1 cellular context compared by ENCODE assay signal in the genomic region with DNA sequence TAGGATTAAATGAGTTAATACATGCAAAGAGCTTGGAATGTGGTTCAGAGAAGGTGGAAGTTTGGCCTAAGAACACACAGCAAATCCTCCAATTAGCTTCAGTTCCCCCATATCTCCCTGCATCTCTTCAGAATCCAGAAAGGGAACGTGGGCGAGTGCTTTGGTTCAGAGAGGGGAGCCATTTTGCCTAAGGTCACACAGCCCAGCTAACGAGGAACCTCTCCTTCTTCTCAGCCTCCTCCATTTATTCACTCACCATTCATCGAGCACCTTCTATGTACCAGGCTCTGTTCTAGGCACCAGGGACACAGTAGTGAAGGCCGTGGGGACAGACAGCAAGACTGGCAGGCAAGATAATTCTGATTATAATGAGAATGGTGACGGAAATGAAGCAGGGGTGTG.
TF ChIP-seq lines count a peak whose summit lies in the region.

No MANE protein-coding gene starts in this region.

TF ChIP-seq in HepG2, 621 proteins besides CTCF, POLR2A, EP300 and RAD21 (continues in another document):
- TF ChIP-seq PPARG (CRISPR knock-in tag; conservative IDR thresholded peaks at IDR 0.05) (no peak), REL (CRISPR knock-in tag; conservative IDR thresholded peaks at IDR 0.05) (0 out of 2 replicates have a peak, but pooled peaks have one; percentile 23), ZNF788 (CRISPR knock-in tag; IDR thresholded peaks at IDR 0.05; ENCODE audit: borderline replicate concordance) (no peak), THAP11 (CRISPR knock-in tag; IDR thresholded peaks at IDR 0.05) (no peak), ZFP36 (IDR thresholded peaks at IDR 0.05; ENCODE audit: borderline replicate concordance, low read depth, low read length, partially characterized antibody) (peak; percentile 60), TSC22D2 (CRISPR knock-in tag; IDR thresholded peaks at IDR 0.05; ENCODE audit: borderline replicate concordance) (0 out of 2 replicates have a peak, but pooled peaks have one; percentile 17), KDM6A (CRISPR knock-in tag; IDR thresholded peaks at IDR 0.05; ENCODE audit: low read depth) (0 out of 2 replicates have a peak, but pooled peaks have one; percentile 25), PRMT3 (CRISPR knock-in tag; IDR thresholded peaks at IDR 0.05; ENCODE audit: borderline replicate concordance, low read depth) (no peak), AGO2 (optimal IDR thresholded peaks at IDR 0.05; ENCODE audit: low read depth, low read length) (no peak), ZFP36L1 (CRISPR knock-in tag; IDR thresholded peaks at IDR 0.05) (no peak), ZMYM3 (CRISPR knock-in tag; IDR thresholded peaks at IDR 0.05) (peak; percentile 96), TARDBP (CRISPR knock-in tag; IDR thresholded peaks at IDR 0.05) (no peak), GTF2F1 (IDR thresholded peaks at IDR 0.05; ENCODE audit: low read length) (no peak), ZNF660 (CRISPR knock-in tag; IDR thresholded peaks at IDR 0.05; ENCODE audit: borderline replicate concordance, low read depth) (no peak), ZEB1 (IDR thresholded peaks at IDR 0.05; ENCODE audit: insufficient replicate concordance, low read depth) (no peak), KMT2B (CRISPR knock-in tag; IDR thresholded peaks at IDR 0.05) (no peak), JUNB (CRISPR knock-in tag; IDR thresholded peaks at IDR 0.05; ENCODE audit: borderline replicate concordance) (no peak), CENPX (CRISPR knock-in tag; IDR thresholded peaks at IDR 0.05) (no peak), MAFK (conservative IDR thresholded peaks at IDR 0.05 in 1 of 2, IDR thresholded peaks at IDR 0.05 in 1 of 2; ENCODE audit: low read length in 2 of 2) (no peak), ZNF558 (CRISPR knock-in tag; IDR thresholded peaks at IDR 0.05; ENCODE audit: borderline replicate concordance) (no peak), FOSL1 (CRISPR knock-in tag; IDR thresholded peaks at IDR 0.05; ENCODE audit: borderline replicate concordance) (no peak), ZNF160 (CRISPR knock-in tag; IDR thresholded peaks at IDR 0.05) (no peak), YY1 (IDR thresholded peaks at IDR 0.05; ENCODE audit: insufficient read depth, insufficient replicate concordance, low read depth, low read length) (no peak), RBFOX2 (IDR thresholded peaks at IDR 0.05; ENCODE audit: low read depth, low read length) (no peak)
- TF ChIP-seq, protein P1, sequence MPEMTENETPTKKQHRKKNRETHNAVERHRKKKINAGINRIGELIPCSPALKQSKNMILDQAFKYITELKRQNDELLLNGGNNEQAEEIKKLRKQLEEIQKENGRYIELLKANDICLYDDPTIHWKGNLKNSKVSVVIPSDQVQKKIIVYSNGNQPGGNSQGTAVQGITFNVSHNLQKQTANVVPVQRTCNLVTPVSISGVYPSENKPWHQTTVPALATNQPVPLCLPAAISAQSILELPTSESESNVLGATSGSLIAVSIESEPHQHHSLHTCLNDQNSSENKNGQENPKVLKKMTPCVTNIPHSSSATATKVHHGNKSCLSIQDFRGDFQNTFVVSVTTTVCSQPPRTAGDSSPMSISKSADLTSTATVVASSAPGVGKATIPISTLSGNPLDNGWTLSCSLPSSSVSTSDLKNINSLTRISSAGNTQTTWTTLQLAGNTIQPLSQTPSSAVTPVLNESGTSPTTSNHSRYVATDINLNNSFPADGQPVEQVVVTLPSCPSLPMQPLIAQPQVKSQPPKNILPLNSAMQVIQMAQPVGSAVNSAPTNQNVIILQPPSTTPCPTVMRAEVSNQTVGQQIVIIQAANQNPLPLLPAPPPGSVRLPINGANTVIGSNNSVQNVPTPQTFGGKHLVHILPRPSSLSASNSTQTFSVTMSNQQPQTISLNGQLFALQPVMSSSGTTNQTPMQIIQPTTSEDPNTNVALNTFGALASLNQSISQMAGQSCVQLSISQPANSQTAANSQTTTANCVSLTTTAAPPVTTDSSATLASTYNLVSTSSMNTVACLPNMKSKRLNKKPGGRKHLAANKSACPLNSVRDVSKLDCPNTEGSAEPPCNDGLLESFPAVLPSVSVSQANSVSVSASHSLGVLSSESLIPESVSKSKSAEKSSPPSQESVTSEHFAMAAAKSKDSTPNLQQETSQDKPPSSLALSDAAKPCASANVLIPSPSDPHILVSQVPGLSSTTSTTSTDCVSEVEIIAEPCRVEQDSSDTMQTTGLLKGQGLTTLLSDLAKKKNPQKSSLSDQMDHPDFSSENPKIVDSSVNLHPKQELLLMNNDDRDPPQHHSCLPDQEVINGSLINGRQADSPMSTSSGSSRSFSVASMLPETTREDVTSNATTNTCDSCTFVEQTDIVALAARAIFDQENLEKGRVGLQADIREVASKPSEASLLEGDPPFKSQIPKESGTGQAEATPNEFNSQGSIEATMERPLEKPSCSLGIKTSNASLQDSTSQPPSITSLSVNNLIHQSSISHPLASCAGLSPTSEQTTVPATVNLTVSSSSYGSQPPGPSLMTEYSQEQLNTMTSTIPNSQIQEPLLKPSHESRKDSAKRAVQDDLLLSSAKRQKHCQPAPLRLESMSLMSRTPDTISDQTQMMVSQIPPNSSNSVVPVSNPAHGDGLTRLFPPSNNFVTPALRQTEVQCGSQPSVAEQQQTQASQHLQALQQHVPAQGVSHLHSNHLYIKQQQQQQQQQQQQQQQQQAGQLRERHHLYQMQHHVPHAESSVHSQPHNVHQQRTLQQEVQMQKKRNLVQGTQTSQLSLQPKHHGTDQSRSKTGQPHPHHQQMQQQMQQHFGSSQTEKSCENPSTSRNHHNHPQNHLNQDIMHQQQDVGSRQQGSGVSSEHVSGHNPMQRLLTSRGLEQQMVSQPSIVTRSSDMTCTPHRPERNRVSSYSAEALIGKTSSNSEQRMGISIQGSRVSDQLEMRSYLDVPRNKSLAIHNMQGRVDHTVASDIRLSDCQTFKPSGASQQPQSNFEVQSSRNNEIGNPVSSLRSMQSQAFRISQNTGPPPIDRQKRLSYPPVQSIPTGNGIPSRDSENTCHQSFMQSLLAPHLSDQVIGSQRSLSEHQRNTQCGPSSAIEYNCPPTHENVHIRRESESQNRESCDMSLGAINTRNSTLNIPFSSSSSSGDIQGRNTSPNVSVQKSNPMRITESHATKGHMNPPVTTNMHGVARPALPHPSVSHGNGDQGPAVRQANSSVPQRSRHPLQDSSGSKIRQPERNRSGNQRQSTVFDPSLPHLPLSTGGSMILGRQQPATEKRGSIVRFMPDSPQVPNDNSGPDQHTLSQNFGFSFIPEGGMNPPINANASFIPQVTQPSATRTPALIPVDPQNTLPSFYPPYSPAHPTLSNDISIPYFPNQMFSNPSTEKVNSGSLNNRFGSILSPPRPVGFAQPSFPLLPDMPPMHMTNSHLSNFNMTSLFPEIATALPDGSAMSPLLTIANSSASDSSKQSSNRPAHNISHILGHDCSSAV (CRISPR knock-in tag; IDR thresholded peaks at IDR 0.05; ENCODE audit: borderline replicate concordance), result no peak
- TF ChIP-seq, protein P2, sequence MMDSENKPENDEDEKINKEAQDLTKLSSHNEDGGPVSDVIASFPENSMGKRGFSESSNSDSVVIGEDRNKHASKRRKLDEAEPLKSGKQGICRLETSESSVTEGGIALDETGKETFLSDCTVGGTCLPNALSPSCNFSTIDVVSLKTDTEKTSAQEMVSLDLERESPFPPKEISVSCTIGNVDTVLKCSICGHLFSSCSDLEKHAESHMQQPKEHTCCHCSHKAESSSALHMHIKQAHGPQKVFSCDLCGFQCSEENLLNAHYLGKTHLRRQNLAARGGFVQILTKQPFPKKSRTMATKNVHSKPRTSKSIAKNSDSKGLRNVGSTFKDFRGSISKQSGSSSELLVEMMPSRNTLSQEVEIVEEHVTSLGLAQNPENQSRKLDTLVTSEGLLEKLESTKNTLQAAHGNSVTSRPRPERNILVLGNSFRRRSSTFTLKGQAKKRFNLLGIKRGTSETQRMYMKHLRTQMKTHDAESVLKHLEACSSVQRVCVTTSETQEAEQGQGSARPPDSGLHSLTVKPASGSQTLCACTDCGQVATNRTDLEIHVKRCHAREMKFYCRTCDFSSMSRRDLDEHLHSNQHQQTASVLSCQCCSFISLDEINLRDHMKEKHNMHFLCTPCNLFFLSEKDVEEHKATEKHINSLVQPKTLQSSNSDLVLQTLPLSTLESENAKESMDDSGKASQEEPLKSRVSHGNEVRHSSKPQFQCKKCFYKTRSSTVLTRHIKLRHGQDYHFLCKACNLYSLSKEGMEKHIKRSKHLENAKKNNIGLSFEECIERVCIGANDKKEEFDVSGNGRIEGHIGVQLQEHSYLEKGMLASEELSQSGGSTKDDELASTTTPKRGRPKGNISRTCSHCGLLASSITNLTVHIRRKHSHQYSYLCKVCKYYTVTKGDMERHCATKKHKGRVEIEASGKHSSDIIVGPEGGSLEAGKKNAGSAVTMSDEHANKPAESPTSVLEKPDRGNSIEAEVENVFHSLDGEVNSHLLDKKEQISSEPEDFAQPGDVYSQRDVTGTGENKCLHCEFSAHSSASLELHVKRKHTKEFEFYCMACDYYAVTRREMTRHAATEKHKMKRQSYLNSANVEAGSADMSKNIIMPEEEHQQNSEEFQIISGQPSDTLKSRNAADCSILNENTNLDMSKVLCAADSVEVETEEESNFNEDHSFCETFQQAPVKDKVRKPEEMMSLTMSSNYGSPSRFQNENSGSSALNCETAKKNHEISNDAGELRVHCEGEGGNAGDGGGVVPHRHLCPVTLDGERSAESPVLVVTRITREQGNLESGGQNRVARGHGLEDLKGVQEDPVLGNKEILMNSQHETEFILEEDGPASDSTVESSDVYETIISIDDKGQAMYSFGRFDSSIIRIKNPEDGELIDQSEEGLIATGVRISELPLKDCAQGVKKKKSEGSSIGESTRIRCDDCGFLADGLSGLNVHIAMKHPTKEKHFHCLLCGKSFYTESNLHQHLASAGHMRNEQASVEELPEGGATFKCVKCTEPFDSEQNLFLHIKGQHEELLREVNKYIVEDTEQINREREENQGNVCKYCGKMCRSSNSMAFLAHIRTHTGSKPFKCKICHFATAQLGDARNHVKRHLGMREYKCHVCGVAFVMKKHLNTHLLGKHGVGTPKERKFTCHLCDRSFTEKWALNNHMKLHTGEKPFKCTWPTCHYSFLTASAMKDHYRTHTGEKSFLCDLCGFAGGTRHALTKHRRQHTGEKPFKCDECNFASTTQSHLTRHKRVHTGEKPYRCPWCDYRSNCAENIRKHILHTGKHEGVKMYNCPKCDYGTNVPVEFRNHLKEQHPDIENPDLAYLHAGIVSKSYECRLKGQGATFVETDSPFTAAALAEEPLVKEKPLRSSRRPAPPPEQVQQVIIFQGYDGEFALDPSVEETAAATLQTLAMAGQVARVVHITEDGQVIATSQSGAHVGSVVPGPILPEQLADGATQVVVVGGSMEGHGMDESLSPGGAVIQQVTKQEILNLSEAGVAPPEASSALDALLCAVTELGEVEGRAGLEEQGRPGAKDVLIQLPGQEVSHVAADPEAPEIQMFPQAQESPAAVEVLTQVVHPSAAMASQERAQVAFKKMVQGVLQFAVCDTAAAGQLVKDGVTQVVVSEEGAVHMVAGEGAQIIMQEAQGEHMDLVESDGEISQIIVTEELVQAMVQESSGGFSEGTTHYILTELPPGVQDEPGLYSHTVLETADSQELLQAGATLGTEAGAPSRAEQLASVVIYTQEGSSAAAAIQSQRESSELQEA (CRISPR knock-in tag; IDR thresholded peaks at IDR 0.05; ENCODE audit: not compliant biosample characterization), result no peak
- TF ChIP-seq, protein P3, sequence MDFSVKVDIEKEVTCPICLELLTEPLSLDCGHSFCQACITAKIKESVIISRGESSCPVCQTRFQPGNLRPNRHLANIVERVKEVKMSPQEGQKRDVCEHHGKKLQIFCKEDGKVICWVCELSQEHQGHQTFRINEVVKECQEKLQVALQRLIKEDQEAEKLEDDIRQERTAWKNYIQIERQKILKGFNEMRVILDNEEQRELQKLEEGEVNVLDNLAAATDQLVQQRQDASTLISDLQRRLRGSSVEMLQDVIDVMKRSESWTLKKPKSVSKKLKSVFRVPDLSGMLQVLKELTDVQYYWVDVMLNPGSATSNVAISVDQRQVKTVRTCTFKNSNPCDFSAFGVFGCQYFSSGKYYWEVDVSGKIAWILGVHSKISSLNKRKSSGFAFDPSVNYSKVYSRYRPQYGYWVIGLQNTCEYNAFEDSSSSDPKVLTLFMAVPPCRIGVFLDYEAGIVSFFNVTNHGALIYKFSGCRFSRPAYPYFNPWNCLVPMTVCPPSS (IDR thresholded peaks at IDR 0.05), result no peak
- TF ChIP-seq, protein P4, sequence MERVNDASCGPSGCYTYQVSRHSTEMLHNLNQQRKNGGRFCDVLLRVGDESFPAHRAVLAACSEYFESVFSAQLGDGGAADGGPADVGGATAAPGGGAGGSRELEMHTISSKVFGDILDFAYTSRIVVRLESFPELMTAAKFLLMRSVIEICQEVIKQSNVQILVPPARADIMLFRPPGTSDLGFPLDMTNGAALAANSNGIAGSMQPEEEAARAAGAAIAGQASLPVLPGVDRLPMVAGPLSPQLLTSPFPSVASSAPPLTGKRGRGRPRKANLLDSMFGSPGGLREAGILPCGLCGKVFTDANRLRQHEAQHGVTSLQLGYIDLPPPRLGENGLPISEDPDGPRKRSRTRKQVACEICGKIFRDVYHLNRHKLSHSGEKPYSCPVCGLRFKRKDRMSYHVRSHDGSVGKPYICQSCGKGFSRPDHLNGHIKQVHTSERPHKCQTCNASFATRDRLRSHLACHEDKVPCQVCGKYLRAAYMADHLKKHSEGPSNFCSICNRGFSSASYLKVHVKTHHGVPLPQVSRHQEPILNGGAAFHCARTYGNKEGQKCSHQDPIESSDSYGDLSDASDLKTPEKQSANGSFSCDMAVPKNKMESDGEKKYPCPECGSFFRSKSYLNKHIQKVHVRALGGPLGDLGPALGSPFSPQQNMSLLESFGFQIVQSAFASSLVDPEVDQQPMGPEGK (CRISPR knock-in tag; IDR thresholded peaks at IDR 0.05), result no peak
- TF ChIP-seq, protein P5, sequence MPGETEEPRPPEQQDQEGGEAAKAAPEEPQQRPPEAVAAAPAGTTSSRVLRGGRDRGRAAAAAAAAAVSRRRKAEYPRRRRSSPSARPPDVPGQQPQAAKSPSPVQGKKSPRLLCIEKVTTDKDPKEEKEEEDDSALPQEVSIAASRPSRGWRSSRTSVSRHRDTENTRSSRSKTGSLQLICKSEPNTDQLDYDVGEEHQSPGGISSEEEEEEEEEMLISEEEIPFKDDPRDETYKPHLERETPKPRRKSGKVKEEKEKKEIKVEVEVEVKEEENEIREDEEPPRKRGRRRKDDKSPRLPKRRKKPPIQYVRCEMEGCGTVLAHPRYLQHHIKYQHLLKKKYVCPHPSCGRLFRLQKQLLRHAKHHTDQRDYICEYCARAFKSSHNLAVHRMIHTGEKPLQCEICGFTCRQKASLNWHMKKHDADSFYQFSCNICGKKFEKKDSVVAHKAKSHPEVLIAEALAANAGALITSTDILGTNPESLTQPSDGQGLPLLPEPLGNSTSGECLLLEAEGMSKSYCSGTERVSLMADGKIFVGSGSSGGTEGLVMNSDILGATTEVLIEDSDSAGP (CRISPR knock-in tag; IDR thresholded peaks at IDR 0.05; ENCODE audit: borderline replicate concordance), result no peak
- TF ChIP-seq, protein P6, sequence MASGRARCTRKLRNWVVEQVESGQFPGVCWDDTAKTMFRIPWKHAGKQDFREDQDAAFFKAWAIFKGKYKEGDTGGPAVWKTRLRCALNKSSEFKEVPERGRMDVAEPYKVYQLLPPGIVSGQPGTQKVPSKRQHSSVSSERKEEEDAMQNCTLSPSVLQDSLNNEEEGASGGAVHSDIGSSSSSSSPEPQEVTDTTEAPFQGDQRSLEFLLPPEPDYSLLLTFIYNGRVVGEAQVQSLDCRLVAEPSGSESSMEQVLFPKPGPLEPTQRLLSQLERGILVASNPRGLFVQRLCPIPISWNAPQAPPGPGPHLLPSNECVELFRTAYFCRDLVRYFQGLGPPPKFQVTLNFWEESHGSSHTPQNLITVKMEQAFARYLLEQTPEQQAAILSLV (CRISPR knock-in tag; IDR thresholded peaks at IDR 0.05; ENCODE audit: borderline replicate concordance), result no peak
